ENCODE assay signal across 1 cellular context in the genomic region with DNA sequence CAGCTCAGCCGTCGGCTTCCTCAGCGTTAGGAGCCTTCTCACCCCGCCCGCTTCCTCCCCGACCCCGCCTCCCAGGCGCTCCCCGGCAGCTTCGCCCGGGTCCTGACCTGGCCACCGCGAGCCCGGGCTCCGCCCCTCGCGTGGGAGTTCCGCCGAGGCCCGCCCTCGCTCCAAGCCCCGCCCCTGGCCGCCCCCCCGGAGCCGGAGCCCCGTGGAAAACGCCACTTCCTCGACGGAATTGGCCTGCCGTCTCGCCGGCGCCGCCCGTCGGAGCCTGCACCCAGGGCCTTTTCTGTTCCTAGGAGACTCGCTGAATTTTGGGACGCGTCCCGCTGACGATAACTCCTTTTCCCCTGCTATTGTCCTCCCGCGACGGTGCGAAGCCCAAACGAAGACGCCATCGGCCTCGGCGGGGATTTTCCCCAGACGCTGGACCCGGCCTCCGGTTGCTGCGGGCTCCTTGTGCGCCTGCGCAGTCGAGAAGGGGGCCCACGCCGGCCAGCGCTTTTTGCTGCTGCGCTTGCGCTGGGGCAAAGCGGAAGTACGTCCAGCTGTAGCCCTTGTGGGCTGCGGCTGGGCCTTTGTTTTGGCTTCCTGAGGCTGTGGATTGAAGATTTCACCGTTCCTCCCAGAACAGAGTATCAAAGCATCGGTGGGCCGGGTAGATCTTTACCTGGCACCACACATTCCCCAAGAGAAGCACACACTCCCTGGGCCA.
TF ChIP-seq lines count a peak whose summit lies in the region.

No MANE protein-coding gene starts in this region.

TF ChIP-seq in WTC11, 78 proteins besides CTCF, POLR2A, EP300 and RAD21 (continued from another document):
- TF ChIP-seq MXD4 (CRISPR knock-in tag; IDR thresholded peaks at IDR 0.05; ENCODE audit: borderline replicate concordance) (no peak), ZNF263 (CRISPR knock-in tag; IDR thresholded peaks at IDR 0.05; ENCODE audit: low read depth) (no peak), ZNF121 (CRISPR knock-in tag; IDR thresholded peaks at IDR 0.05) (no peak), ESRRA (CRISPR knock-in tag; IDR thresholded peaks at IDR 0.05; ENCODE audit: borderline replicate concordance) (no peak)
- TF ChIP-seq, protein P1, sequence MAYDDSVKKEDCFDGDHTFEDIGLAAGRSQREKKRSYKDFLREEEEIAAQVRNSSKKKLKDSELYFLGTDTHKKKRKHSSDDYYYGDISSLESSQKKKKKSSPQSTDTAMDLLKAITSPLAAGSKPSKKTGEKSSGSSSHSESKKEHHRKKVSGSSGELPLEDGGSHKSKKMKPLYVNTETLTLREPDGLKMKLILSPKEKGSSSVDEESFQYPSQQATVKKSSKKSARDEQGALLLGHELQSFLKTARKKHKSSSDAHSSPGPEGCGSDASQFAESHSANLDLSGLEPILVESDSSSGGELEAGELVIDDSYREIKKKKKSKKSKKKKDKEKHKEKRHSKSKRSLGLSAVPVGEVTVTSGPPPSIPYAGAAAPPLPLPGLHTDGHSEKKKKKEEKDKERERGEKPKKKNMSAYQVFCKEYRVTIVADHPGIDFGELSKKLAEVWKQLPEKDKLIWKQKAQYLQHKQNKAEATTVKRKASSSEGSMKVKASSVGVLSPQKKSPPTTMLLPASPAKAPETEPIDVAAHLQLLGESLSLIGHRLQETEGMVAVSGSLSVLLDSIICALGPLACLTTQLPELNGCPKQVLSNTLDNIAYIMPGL (CRISPR knock-in tag; IDR thresholded peaks at IDR 0.05) = 0 out of 2 replicates have a peak, but pooled peaks have one; percentile 56
- TF ChIP-seq, protein P2, sequence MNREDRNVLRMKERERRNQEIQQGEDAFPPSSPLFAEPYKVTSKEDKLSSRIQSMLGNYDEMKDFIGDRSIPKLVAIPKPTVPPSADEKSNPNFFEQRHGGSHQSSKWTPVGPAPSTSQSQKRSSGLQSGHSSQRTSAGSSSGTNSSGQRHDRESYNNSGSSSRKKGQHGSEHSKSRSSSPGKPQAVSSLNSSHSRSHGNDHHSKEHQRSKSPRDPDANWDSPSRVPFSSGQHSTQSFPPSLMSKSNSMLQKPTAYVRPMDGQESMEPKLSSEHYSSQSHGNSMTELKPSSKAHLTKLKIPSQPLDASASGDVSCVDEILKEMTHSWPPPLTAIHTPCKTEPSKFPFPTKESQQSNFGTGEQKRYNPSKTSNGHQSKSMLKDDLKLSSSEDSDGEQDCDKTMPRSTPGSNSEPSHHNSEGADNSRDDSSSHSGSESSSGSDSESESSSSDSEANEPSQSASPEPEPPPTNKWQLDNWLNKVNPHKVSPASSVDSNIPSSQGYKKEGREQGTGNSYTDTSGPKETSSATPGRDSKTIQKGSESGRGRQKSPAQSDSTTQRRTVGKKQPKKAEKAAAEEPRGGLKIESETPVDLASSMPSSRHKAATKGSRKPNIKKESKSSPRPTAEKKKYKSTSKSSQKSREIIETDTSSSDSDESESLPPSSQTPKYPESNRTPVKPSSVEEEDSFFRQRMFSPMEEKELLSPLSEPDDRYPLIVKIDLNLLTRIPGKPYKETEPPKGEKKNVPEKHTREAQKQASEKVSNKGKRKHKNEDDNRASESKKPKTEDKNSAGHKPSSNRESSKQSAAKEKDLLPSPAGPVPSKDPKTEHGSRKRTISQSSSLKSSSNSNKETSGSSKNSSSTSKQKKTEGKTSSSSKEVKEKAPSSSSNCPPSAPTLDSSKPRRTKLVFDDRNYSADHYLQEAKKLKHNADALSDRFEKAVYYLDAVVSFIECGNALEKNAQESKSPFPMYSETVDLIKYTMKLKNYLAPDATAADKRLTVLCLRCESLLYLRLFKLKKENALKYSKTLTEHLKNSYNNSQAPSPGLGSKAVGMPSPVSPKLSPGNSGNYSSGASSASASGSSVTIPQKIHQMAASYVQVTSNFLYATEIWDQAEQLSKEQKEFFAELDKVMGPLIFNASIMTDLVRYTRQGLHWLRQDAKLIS (CRISPR knock-in tag; IDR thresholded peaks at IDR 0.05; ENCODE audit: borderline replicate concordance) = no peak
- TF ChIP-seq, protein P3, sequence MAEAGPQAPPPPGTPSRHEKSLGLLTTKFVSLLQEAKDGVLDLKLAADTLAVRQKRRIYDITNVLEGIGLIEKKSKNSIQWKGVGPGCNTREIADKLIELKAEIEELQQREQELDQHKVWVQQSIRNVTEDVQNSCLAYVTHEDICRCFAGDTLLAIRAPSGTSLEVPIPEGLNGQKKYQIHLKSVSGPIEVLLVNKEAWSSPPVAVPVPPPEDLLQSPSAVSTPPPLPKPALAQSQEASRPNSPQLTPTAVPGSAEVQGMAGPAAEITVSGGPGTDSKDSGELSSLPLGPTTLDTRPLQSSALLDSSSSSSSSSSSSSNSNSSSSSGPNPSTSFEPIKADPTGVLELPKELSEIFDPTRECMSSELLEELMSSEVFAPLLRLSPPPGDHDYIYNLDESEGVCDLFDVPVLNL (CRISPR knock-in tag; IDR thresholded peaks at IDR 0.05; ENCODE audit: borderline replicate concordance, low read depth) = no peak
- TF ChIP-seq, protein P4, sequence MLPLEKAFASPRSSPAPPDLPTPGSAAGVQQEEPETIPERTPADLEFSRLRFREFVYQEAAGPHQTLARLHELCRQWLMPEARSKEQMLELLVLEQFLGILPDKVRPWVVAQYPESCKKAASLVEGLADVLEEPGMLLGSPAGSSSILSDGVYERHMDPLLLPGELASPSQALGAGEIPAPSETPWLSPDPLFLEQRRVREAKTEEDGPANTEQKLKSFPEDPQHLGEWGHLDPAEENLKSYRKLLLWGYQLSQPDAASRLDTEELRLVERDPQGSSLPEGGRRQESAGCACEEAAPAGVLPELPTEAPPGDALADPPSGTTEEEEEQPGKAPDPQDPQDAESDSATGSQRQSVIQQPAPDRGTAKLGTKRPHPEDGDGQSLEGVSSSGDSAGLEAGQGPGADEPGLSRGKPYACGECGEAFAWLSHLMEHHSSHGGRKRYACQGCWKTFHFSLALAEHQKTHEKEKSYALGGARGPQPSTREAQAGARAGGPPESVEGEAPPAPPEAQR (CRISPR knock-in tag; IDR thresholded peaks at IDR 0.05) = no peak
